ENCODE assay signal across 8 cellular contexts in genomic region chr10:102714621-102715455, GRCh38. TPM values are rescaled to one million over a fixed set of nuclear protein-coding genes. Genes with fewer than 3 reads are reported as not detected.
DNase-seq lines count a peak whose midpoint lies in the region; ATAC-seq and TF ChIP-seq lines count a peak whose summit lies in the region.

TSS of gene SFXN2 (plus strand) at chr10:102714636. CDS start at chr10:102726637, 12,001 bp downstream.

- H3K9ac ChIP-seq in BLaER1, result peak within 1 kb of the TSS; percentile 86

- H3K27ac ChIP-seq in BLaER1 (peak within 1 kb of the TSS; percentile 81), VCaP (peak within 1 kb of the TSS; percentile 84), testis (peak within 1 kb of the TSS; percentile 75 to 95)

- no peak for TF ChIP-seq POLR2A in testis (IDR thresholded peaks at IDR 0.05)

- WGBS in testis, 2 donors, result 5 to 10% methylated on average over 21 to 45 of the region's 46 CpGs

- H3K27ac Mint-ChIP-seq in dendritic cell treated with granulocyte-macrophage colony-stimulating factor and Interleukin-4, amounts not matched to agents 40 ng/mL and 50 ng/mL, for 4 days, result peak within 1 kb of the TSS; percentile 96
- H3K27ac Mint-ChIP-seq in nephron, result peak within 1 kb of the TSS; percentile 93 to 99 (median 98)

- 0 out of 2 replicates have a peak, but pooled peaks cover 13% of the 10 kb centered on the region for H4K20me1 ChIP-seq in BLaER1

- no peaks in the 10 kb centered on the region for H3K27me3 ChIP-seq in BLaER1
- no peaks in the 10 kb centered on the region for H3K27me3 ChIP-seq in testis

- peaks cover 81% of the 10 kb centered on the region for H3K4me1 ChIP-seq in BLaER1
- peaks cover 27% of the 10 kb centered on the region for H3K4me1 ChIP-seq in testis

- no peaks in the 10 kb centered on the region for H3K9me3 Mint-ChIP-seq in dendritic cell treated with granulocyte-macrophage colony-stimulating factor and Interleukin-4, amounts not matched to agents 40 ng/mL and 50 ng/mL, for 4 days
- H3K9me3 Mint-ChIP-seq in nephron, result no peaks in the 10 kb centered on the region

- H3K36me3 ChIP-seq in BLaER1, result peaks cover 9% of the 10 kb centered on the region; the same call in 1 of the 2 replicates
- H3K36me3 ChIP-seq in testis (ENCODE audit: low read depth, missing control alignments), result no peaks in the 10 kb centered on the region

- ATAC-seq in GM19025 (IDR thresholded peaks at IDR 0.05; ENCODE audit: low read depth, unreplicated experiment), result peak; percentile 9
- ATAC-seq in HG03520 (IDR thresholded peaks at IDR 0.05; ENCODE audit: unreplicated experiment), result peak; percentile 2

- H3K9me3 ChIP-seq in BLaER1 (no peaks in the 10 kb centered on the region), testis (no peaks in the 10 kb centered on the region)

- H3K27me3 Mint-ChIP-seq in dendritic cell treated with granulocyte-macrophage colony-stimulating factor and Interleukin-4, amounts not matched to agents 40 ng/mL and 50 ng/mL, for 4 days, result no peaks in the 10 kb centered on the region
- H3K27me3 Mint-ChIP-seq in nephron (ENCODE audit: low read depth), result no peaks in the 10 kb centered on the region

- DNase-seq in testis, result peak; percentile 33
- no peak for DNase-seq in ecto neural progenitor cell (ENCODE audit: low spot score)

- TF ChIP-seq CTCF in VCaP (conservative IDR thresholded peaks at IDR 0.05) (peak; percentile 27), nephron (IDR thresholded peaks at IDR 0.05; ENCODE audit: unreplicated experiment in 3 of 3) (no peak), testis (IDR thresholded peaks at IDR 0.05) (no peak)

- H3K36me3 Mint-ChIP-seq in dendritic cell treated with granulocyte-macrophage colony-stimulating factor and Interleukin-4, amounts not matched to agents 40 ng/mL and 50 ng/mL, for 4 days (ENCODE audit: low read depth), result peaks cover 14% of the 10 kb centered on the region
- H3K36me3 Mint-ChIP-seq in nephron (ENCODE audit: low read depth), result peaks cover 4% of the 10 kb centered on the region

- H3K4me3 Mint-ChIP-seq in dendritic cell treated with granulocyte-macrophage colony-stimulating factor and Interleukin-4, amounts not matched to agents 40 ng/mL and 50 ng/mL, for 4 days, result peak within 1 kb of the TSS; percentile 88
- H3K4me3 Mint-ChIP-seq in nephron, result peak within 1 kb of the TSS; percentile 90 to 98 (median 92)

- intact Hi-C loops in dendritic cell treated with granulocyte-macrophage colony-stimulating factor and Interleukin-4, amounts not matched to agents 40 ng/mL and 50 ng/mL, for 4 days (cut with micrococcal nuclease), result no loop called here
- intact Hi-C loops in testis (cut with DNase I; ENCODE audit: low total_unique reads), result loop anchor here (5.0 kb wide), 1 partner anchor 73 kb away; the partner anchor contains the start of gene TRIM8

- H3K4me2 ChIP-seq in BLaER1, result peak within 1 kb of the TSS; percentile 92

- H3K4me3 ChIP-seq in BLaER1 (peak within 1 kb of the TSS; percentile 92), testis (peak within 1 kb of the TSS; percentile 67 to 99)

- peaks cover 49% of the 10 kb centered on the region for H3K4me1 Mint-ChIP-seq in dendritic cell treated with granulocyte-macrophage colony-stimulating factor and Interleukin-4, amounts not matched to agents 40 ng/mL and 50 ng/mL, for 4 days (ENCODE audit: low read depth)
- peaks cover 71% of the 10 kb centered on the region for H3K4me1 Mint-ChIP-seq in nephron

RNA-seq across cellular contexts. Expression of gene SFXN2, which starts in this region (rescaled TPM):
- 1 to 10 TPM; 5.6 to 9.8 TPM for total RNA-seq in testis
- polyA plus RNA-seq in testis (ENCODE audit: insufficient read depth, low read depth, low replicate concordance), result 4.4 TPM
